Comparison of ENCODE assay signal across 20 cellular contexts in the genomic region with DNA sequence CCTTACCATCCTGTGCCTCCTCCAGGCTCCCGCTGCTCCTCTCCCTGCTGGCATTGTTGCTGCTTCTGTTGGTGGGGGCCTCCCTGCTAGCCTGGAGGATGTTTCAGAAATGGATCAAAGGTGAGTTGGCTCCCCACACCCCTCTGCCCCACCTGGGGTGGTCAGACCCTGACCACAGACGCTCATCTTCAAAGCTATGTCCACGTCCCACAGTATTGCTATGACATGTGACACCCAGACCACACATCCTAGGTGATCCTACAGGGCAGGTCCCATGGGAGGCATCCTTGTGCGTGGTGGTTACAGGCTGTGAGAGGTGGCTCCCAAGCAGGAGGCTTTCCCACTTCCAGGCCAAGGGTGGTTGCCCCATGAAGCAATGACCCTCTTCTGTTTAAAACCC. TPM values are rescaled to one million over a fixed set of nuclear protein-coding genes. Genes with fewer than 3 reads are reported as not detected.
"Had no signal": no experiment of that assay in that cellular context is flagged by ENCODE, and none has a peak within 500 bp of the region (broad histone marks: within the 10 kb centered on the region; RNA-seq: fewer than 3 reads in every experiment).

No MANE protein-coding gene starts in this region.

- H3K4me3 ChIP-seq: lung, tibial nerve, vagina had no signal

- H3K4me3 Mint-ChIP-seq: activated naive CD8-positive, alpha-beta T cell treated with anti-CD3 and anti-CD28 coated beads, Interleukin-2, amount 10 ng/mL, durations not matched to agents 7 days and 5 days; activated T-cell treated with anti-CD3 and anti-CD28 coated beads, Interleukin-2, amount 50 U/mL, for 72 hours; brain; mesothelial cell of epicardium had no signal

- DNase-seq: activated CD8-positive, alpha-beta memory T cell treated with anti-CD3 and anti-CD28 coated beads, Interleukin-2, amount 50 U/mL, for 48 hours; activated naive CD8-positive, alpha-beta T cell treated with anti-CD3 and anti-CD28 coated beads, Interleukin-2, amount 10 ng/mL, durations not matched to agents 7 days and 5 days; activated T-cell treated with anti-CD3 and anti-CD28 coated beads, Interleukin-2, amount 50 U/mL, for 72 hours; cortex of kidney; effector CD8-positive, alpha-beta T cell; foreskin keratinocyte; head of caudate nucleus; left cardiac atrium; stimulated activated CD4-positive, alpha-beta T cell treated with anti-CD3 and anti-CD28 coated beads, Interleukin-12 subunit alpha, Interleukin-12 subunit beta, amount 100 ng/mL, for 4 hours; stimulated activated CD4-positive, alpha-beta T cell treated with anti-CD3 and anti-CD28 coated beads, Interleukin-2, amount 100 ng/mL, for 24 hours; stimulated activated naive CD4-positive, alpha-beta T cell; T-helper 1 cell; T1000 had no signal

- H3K27ac ChIP-seq: foreskin keratinocyte, parathyroid adenoma, vagina had no signal

- H3K27me3 ChIP-seq: tibial nerve, vagina had no signal

- ATAC-seq: activated T-cell treated with anti-CD3 and anti-CD28 coated beads, Interleukin-2, amount 50 U/mL, for 72 hours; foreskin keratinocyte; left cardiac atrium had no signal

- H3K36me3 Mint-ChIP-seq: brain, mesothelial cell of epicardium had no signal

- H3K79me2 ChIP-seq: parathyroid adenoma had no signal

- H3K9ac ChIP-seq: parathyroid adenoma had no signal

- H3K4me1 ChIP-seq: foreskin keratinocyte, parathyroid adenoma, vagina had no signal

- H3K9me3 ChIP-seq: vagina had no signal

- H3K4me1 Mint-ChIP-seq: brain, mesothelial cell of epicardium had no signal

- H3K36me3 ChIP-seq: tibial nerve, vagina had no signal

- H2AFZ ChIP-seq: parathyroid adenoma had no signal

- H3K27ac Mint-ChIP-seq: activated naive CD8-positive, alpha-beta T cell treated with anti-CD3 and anti-CD28 coated beads, Interleukin-2, amount 10 ng/mL, durations not matched to agents 7 days and 5 days; brain; mesothelial cell of epicardium had no signal

RNA-seq across cellular contexts. Expression of a gene that starts 11.0 kb away (rescaled TPM):
- total RNA-seq: foreskin keratinocyte, mesothelial cell of epicardium had no signal
- polyA plus RNA-seq: foreskin keratinocyte had no signal

RNA-seq across cellular contexts. Expression of a gene that starts 45.5 kb away (rescaled TPM):
- total RNA-seq: activated naive CD8-positive, alpha-beta T cell treated with anti-CD3 and anti-CD28 coated beads, Interleukin-2, amount 10 ng/mL, durations not matched to agents 7 days and 5 days had no signal

RNA-seq across cellular contexts. Expression of a gene that starts 53.9 kb away (rescaled TPM):
- total RNA-seq: activated naive CD8-positive, alpha-beta T cell treated with anti-CD3 and anti-CD28 coated beads, Interleukin-2, amount 10 ng/mL, durations not matched to agents 7 days and 5 days; activated T-cell treated with anti-CD3 and anti-CD28 coated beads, Interleukin-2, amount 50 U/mL, for 72 hours; foreskin keratinocyte; mesothelial cell of epicardium; renal cortical epithelial cell had no signal
- polyA plus RNA-seq: foreskin keratinocyte had no signal
